In genomic region chr3:124172846-124173245, GRCh38 we compare ENCODE assay signal across 26 cellular contexts.
"Had no signal": no experiment of that assay in that cellular context is flagged by ENCODE, and none has a peak within 500 bp of the region (broad histone marks: within the 10 kb centered on the region; RNA-seq: fewer than 3 reads in every experiment).

No MANE protein-coding gene starts in this region.

- H3K4me3 ChIP-seq: esophagus muscularis mucosa, heart right ventricle, neural progenitor cell, right lobe of liver, skin epidermis, thyroid gland, upper lobe of left lung, vagina had no signal

- H3K27me3 ChIP-seq: esophagus muscularis mucosa, heart right ventricle, neural progenitor cell, right lobe of liver, thyroid gland, upper lobe of left lung, vagina had no signal

- H3K4me2 ChIP-seq: neural progenitor cell had no signal

- H3K36me3 ChIP-seq: esophagus muscularis mucosa, heart right ventricle, neural progenitor cell, right lobe of liver, thyroid gland, upper lobe of left lung, vagina had no signal

- H3K27ac ChIP-seq: esophagus muscularis mucosa, foreskin keratinocyte, neural progenitor cell, right lobe of liver, skin epidermis, thyroid gland, upper lobe of left lung, vagina had no signal

- FAIRE-seq: bronchial epithelial cell had no signal

- DNase-seq: activated CD4-positive, alpha-beta T cell treated with anti-CD3 and anti-CD28 coated beads for 4 hours; activated CD4-positive, alpha-beta T cell treated with anti-CD3 and anti-CD28 coated beads, Interleukin-2, amount 50 U/mL, for 4 hours; activated naive CD4-positive, alpha-beta T cell; activated T-cell treated with anti-CD3 and anti-CD28 coated beads for 4 hours; activated T-cell treated with anti-CD3 and anti-CD28 coated beads, Interleukin-2, amount 50 U/mL, for 72 hours; dermis blood vessel endothelial cell; effector CD4-positive, alpha-beta T cell; foreskin keratinocyte; heart right ventricle; kidney glomerular epithelial cell; mammary epithelial cell; midbrain; naive thymus-derived CD8-positive, alpha-beta T cell; occipital lobe; right lobe of liver; stimulated activated CD4-positive, alpha-beta T cell treated with anti-CD3 and anti-CD28 coated beads, Interleukin-4, amount 100 ng/mL, for 24 hours; stimulated activated naive CD8-positive, alpha-beta T cell treated with anti-CD3 and anti-CD28 coated beads, Interleukin-15, amount 100 ng/mL, for 72 hours; thyroid gland; upper lobe of left lung had no signal

- H3K4me1 ChIP-seq: foreskin keratinocyte, neural progenitor cell, right lobe of liver, upper lobe of left lung, vagina had no signal

- H2AFZ ChIP-seq: neural progenitor cell had no signal

- H3K9ac ChIP-seq: neural progenitor cell had no signal

- H3K9me3 ChIP-seq: esophagus muscularis mucosa, heart right ventricle, right lobe of liver, thyroid gland, upper lobe of left lung, vagina had no signal

- ATAC-seq: activated naive CD4-positive, alpha-beta T cell treated with anti-CD3 and anti-CD28 coated beads, Interleukin-2, amount 50 U/mL, for 72 hours; activated T-cell treated with anti-CD3 and anti-CD28 coated beads, Interleukin-2, amount 50 U/mL, for 72 hours; foreskin keratinocyte; naive thymus-derived CD8-positive, alpha-beta T cell; stimulated activated effector memory CD8-positive, alpha-beta T cell treated with anti-CD3 and anti-CD28 coated beads, Interleukin-12 subunit alpha, Interleukin-12 subunit beta, amount 100 ng/mL, for 72 hours; stimulated activated naive CD8-positive, alpha-beta T cell treated with anti-CD3 and anti-CD28 coated beads, Interleukin-15, amount 100 ng/mL, for 72 hours had no signal
